Comparison of ENCODE assay signal across 17 cellular contexts in genomic region chr2:177717831-177718618, GRCh38.
A peak's percentile ranks its signal among the peaks of the same experiment; 100 is the strongest.
DNase-seq lines count a peak whose midpoint lies in the region; ATAC-seq, FAIRE-seq and TF ChIP-seq lines count a peak whose summit lies in the region.
"Had no signal": no experiment of that assay in that cellular context is flagged by ENCODE, and none has a peak within 500 bp of the region (broad histone marks: within the 10 kb centered on the region; RNA-seq: fewer than 3 reads in every experiment).

No MANE protein-coding gene starts in this region.

- H3K4me1 ChIP-seq in RWPE2 (ENCODE audit: insufficient read depth, poor library complexity, severe bottlenecking), result no peaks in the 10 kb centered on the region
- H3K4me1 ChIP-seq: left lung had no signal

- H3K27me3 ChIP-seq in RWPE2 (ENCODE audit: insufficient read depth, poor library complexity, severe bottlenecking), result no peaks in the 10 kb centered on the region
- H3K27me3 ChIP-seq: gastrocnemius medialis, left lung had no signal

- no peaks in the 10 kb centered on the region for H3K36me3 ChIP-seq in RWPE2 (ENCODE audit: low read depth)
- H3K36me3 ChIP-seq: gastrocnemius medialis, left lung had no signal

- ATAC-seq in RWPE2 (ENCODE audit: low read depth), result no peak
- no peak for ATAC-seq in HG03432 (IDR thresholded peaks at IDR 0.05; ENCODE audit: unreplicated experiment)
- ATAC-seq: activated CD8-positive, alpha-beta T cell treated with anti-CD3 and anti-CD28 coated beads for 36 hours; CD8-positive, alpha-beta T cell; gastrocnemius medialis; left lung; T-cell had no signal

- TF ChIP-seq CTCF in C4-2B (conservative IDR thresholded peaks at IDR 0.05) (peak; percentile 45), GM13976 (IDR thresholded peaks at IDR 0.05; ENCODE audit: borderline replicate concordance, control extremely low read depth, extremely low read depth, insufficient read depth, missing control alignments) (peak; percentile 16), RWPE2 (IDR thresholded peaks at IDR 0.05; ENCODE audit: poor library complexity, severe bottlenecking) (peak; percentile 34)

- in situ Hi-C loops in GM13976 (cut with MboI; ENCODE audit: low sequenced_read_pairs, unreplicated experiment), result no loop called here

- DNase-seq in GM13976 (ENCODE audit: low spot score) (peak; percentile 13), RWPE2 (ENCODE audit: low spot score) (no peak), NCI-H2029 treated with DMSO at 0.1 percent for 48 hours (lab: John Stamatoyannopoulos, UW) (no peak), HTR-8/SVneo (ENCODE audit: insufficient read length, low spot score) (no peak), SIG-M5 treated with dmso at 0.1 percent for 504 hours (lab: John Stamatoyannopoulos, UW; ENCODE audit: unreplicated experiment) (no peak)
- DNase-seq: activated CD8-positive, alpha-beta T cell treated with anti-CD3 and anti-CD28 coated beads for 36 hours; CD8-positive, alpha-beta T cell; cerebellar nuclear complex; gastrocnemius medialis; left lung; MV-4-11; NCI-H524 treated with DMSO at 0.1 percent for 48 hours; stimulated activated naive CD4-positive, alpha-beta T cell; T-cell had no signal

- H3K9me3 ChIP-seq in RWPE2 (ENCODE audit: severe bottlenecking), result no peaks in the 10 kb centered on the region
- H3K9me3 ChIP-seq: gastrocnemius medialis, left lung had no signal

- no peak overlapping the region for H3K4me3 ChIP-seq in RWPE2 (ENCODE audit: severe bottlenecking)
- H3K4me3 ChIP-seq: gastrocnemius medialis, left lung had no signal

- FAIRE-seq in islet of Langerhans (lab: Jason Lieb, UNC) (peak; percentile 84), HTR-8/SVneo (lab: Jason Lieb, UNC) (no peak)

- H3K27ac ChIP-seq in C4-2B, result no peak overlapping the region
- H3K27ac ChIP-seq in RWPE2 (ENCODE audit: poor library complexity, severe bottlenecking), result no peak overlapping the region
- H3K27ac ChIP-seq: gastrocnemius medialis, left lung had no signal
